1 cellular context compared by ENCODE assay signal in genomic region chr22:20318043-20318688, GRCh38.
TF ChIP-seq lines count a peak whose summit lies in the region.
"Not testable (repeated sequence)": the region's sequence is repeated elsewhere in the genome, so short reads cannot be mapped to it uniquely, and the experiment has no call there.

No MANE protein-coding gene starts in this region.

TF ChIP-seq in K562, 482 proteins besides CTCF, POLR2A, EP300 and RAD21:
- TF ChIP-seq SPI1 (IDR thresholded peaks at IDR 0.05; ENCODE audit: borderline replicate concordance, low read depth, low read length) (peak; percentile 90), ZNF707 (CRISPR knock-in tag; conservative IDR thresholded peaks at IDR 0.05) (0 out of 2 replicates have a peak, but pooled peaks have one; percentile 1), FOSL1 (tag; conservative IDR thresholded peaks at IDR 0.05) (0 out of 2 replicates have a peak, but pooled peaks have one; percentile 37), MYC (CRISPR knock-in tag; IDR thresholded peaks at IDR 0.05; ENCODE audit: borderline replicate concordance, low read depth) (peak; percentile 58; the same call in 1 of the 2 replicates), E2F1 (CRISPR knock-in tag; IDR thresholded peaks at IDR 0.05) (peak; percentile 52; the same call in 1 of the 2 replicates), SMARCA4 (IDR thresholded peaks at IDR 0.05) (0 out of 2 replicates have a peak, but pooled peaks have one; percentile 15), DEAF1 (CRISPR knock-in tag; IDR thresholded peaks at IDR 0.05) (peak; percentile 15; the same call in 1 of the 2 replicates), CSDE1 (IDR thresholded peaks at IDR 0.05) (0 out of 4 replicates have a peak, but pooled peaks of 1 of the 2 experiments have one; percentile 9), USF1 (CRISPR knock-in tag; IDR thresholded peaks at IDR 0.05) (peak; percentile 83), CBFA2T2 (conservative IDR thresholded peaks at IDR 0.05) (0 out of 2 replicates have a peak, but pooled peaks have one; percentile 19), RREB1 (CRISPR knock-in tag; IDR thresholded peaks at IDR 0.05) (0 out of 2 replicates have a peak, but pooled peaks have one; percentile 64), ZBTB40 (CRISPR knock-in tag; IDR thresholded peaks at IDR 0.05) (peak; percentile 42; the same call in 1 of the 2 replicates), KAT7 (CRISPR knock-in tag; IDR thresholded peaks at IDR 0.05; ENCODE audit: borderline replicate concordance) (peak; percentile 34; the same call in 1 of the 2 replicates), ZNF224 (CRISPR knock-in tag; IDR thresholded peaks at IDR 0.05) (0 out of 2 replicates have a peak, but pooled peaks have one; percentile 15), STAT5B (CRISPR knock-in tag; IDR thresholded peaks at IDR 0.05) (0 out of 2 replicates have a peak, but pooled peaks have one; percentile 1), RAD51 (IDR thresholded peaks at IDR 0.05; ENCODE audit: borderline replicate concordance, low read depth) (peak; percentile 84)
- not testable (repeated sequence) for TF ChIP-seq MYC (IDR thresholded peaks at IDR 0.05; ENCODE audit: low read depth, low read length); ZBTB40 (IDR thresholded peaks at IDR 0.05)
- TF ChIP-seq, protein P1, sequence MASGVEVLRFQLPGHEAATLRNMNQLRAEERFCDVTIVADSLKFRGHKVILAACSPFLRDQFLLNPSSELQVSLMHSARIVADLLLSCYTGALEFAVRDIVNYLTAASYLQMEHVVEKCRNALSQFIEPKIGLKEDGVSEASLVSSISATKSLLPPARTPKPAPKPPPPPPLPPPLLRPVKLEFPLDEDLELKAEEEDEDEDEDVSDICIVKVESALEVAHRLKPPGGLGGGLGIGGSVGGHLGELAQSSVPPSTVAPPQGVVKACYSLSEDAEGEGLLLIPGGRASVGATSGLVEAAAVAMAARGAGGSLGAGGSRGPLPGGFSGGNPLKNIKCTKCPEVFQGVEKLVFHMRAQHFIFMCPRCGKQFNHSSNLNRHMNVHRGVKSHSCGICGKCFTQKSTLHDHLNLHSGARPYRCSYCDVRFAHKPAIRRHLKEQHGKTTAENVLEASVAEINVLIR (CRISPR knock-in tag; IDR thresholded peaks at IDR 0.05), result peak; percentile 41; the same call in 1 of the 2 replicates
- TF ChIP-seq, protein P2, sequence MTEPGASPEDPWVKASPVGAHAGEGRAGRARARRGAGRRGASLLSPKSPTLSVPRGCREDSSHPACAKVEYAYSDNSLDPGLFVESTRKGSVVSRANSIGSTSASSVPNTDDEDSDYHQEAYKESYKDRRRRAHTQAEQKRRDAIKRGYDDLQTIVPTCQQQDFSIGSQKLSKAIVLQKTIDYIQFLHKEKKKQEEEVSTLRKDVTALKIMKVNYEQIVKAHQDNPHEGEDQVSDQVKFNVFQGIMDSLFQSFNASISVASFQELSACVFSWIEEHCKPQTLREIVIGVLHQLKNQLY (CRISPR knock-in tag; conservative IDR thresholded peaks at IDR 0.05), result 0 out of 4 replicates have a peak, but pooled peaks of 1 of the 2 experiments have one; percentile 20
- TF ChIP-seq, protein P3, sequence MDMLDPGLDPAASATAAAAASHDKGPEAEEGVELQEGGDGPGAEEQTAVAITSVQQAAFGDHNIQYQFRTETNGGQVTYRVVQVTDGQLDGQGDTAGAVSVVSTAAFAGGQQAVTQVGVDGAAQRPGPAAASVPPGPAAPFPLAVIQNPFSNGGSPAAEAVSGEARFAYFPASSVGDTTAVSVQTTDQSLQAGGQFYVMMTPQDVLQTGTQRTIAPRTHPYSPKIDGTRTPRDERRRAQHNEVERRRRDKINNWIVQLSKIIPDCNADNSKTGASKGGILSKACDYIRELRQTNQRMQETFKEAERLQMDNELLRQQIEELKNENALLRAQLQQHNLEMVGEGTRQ (CRISPR knock-in tag; IDR thresholded peaks at IDR 0.05), result peak; percentile 68
- TF ChIP-seq, protein P4, sequence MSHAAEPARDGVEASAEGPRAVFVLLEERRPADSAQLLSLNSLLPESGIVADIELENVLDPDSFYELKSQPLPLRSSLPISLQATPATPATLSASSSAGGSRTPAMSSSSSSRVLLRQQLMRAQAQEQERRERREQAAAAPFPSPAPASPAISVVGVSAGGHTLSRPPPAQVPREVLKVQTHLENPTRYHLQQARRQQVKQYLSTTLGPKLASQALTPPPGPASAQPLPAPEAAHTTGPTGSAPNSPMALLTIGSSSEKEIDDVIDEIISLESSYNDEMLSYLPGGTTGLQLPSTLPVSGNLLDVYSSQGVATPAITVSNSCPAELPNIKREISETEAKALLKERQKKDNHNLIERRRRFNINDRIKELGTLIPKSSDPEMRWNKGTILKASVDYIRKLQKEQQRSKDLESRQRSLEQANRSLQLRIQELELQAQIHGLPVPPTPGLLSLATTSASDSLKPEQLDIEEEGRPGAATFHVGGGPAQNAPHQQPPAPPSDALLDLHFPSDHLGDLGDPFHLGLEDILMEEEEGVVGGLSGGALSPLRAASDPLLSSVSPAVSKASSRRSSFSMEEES (CRISPR knock-in tag; IDR thresholded peaks at IDR 0.05), result peak; percentile 85
